Comparison of ENCODE assay signal across 18 cellular contexts in the genomic region with DNA sequence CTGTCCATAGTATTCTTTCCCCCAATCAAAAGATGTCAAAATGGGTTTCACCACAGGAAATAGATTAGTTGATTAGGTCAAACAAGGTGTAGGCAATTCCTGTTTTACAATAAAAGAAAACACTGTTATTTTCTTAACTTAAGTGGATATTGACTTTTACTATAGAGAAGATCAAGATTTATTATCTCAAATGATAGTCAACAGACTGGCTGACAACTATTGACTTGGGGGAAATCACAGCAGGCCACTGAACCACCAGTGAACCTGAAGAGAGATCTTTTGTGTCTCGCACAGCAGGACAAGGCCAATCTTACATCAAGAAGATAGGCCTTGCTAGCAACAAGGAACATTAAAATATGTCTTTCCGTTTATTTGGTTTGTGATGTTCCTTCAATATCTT.
"Had no signal": no experiment of that assay in that cellular context is flagged by ENCODE, and none has a peak within 500 bp of the region (broad histone marks: within the 10 kb centered on the region; RNA-seq: fewer than 3 reads in every experiment).

No MANE protein-coding gene starts in this region.

- H3K9me3 Mint-ChIP-seq: neural crest cell had no signal

- H3K4me1 Mint-ChIP-seq: central memory CD8-positive, alpha-beta T cell had no signal

- H3K4me3 Mint-ChIP-seq: central memory CD8-positive, alpha-beta T cell; neural crest cell had no signal

- FAIRE-seq: keratinocyte had no signal

- H3K27me3 Mint-ChIP-seq: central memory CD8-positive, alpha-beta T cell had no signal

- DNase-seq: activated CD4-positive, alpha-beta T cell treated with anti-CD3 and anti-CD28 coated beads, Interleukin-2, amount 50 U/mL, for 1 hour; activated CD8-positive, alpha-beta memory T cell treated with anti-CD3 and anti-CD28 coated beads for 24 hours; activated CD8-positive, alpha-beta memory T cell treated with anti-CD3 and anti-CD28 coated beads, Interleukin-2, amount 50 U/mL, for 48 hours; activated effector memory CD4-positive, alpha-beta T cell treated with Interleukin-2 at 50 U/mL for 16 hours; activated naive CD4-positive, alpha-beta T cell treated with anti-CD3 and anti-CD28 coated beads, Interleukin-2, amount 50 U/mL, for 16 hours; activated T-cell treated with anti-CD3 and anti-CD28 coated beads, Interleukin-2, amount 50 U/mL, for 48 hours; aorta; colonic mucosa; foreskin keratinocyte; left lung; right cardiac atrium; stimulated activated CD4-positive, alpha-beta T cell treated with anti-CD3 and anti-CD28 coated beads, Interleukin-2, amount 100 ng/mL, for 24 hours; stimulated activated naive CD4-positive, alpha-beta T cell treated with Interleukin-2 at 50 U/mL for 16 hours; T-helper 9 cell; thyroid gland had no signal
